Comparison of ENCODE assay signal across 24 cellular contexts in genomic region chr12:122243965-122244364, GRCh38. TPM values are rescaled to one million over a fixed set of nuclear protein-coding genes. Genes with fewer than 3 reads are reported as not detected.
DNase-seq lines count a peak whose midpoint lies in the region; ATAC-seq, FAIRE-seq and TF ChIP-seq lines count a peak whose summit lies in the region.
"Had no signal": no experiment of that assay in that cellular context is flagged by ENCODE, and none has a peak within 500 bp of the region (broad histone marks: within the 10 kb centered on the region; RNA-seq: fewer than 3 reads in every experiment).

No MANE protein-coding gene starts in this region.

- no peaks in the 10 kb centered on the region for H3K27me3 ChIP-seq in pancreas
- no peaks in the 10 kb centered on the region for H3K27me3 ChIP-seq in body of pancreas
- H3K27me3 ChIP-seq: ovary, stomach had no signal

- peaks cover 55% of the 10 kb centered on the region for H3K36me3 Mint-ChIP-seq in activated T-cell treated with anti-CD3 and anti-CD28 coated beads, Interleukin-2, amount 50 U/mL, for 24 hours (ENCODE audit: low read depth)
- peaks cover 60% of the 10 kb centered on the region for H3K36me3 Mint-ChIP-seq in activated T-helper 17 cell treated with anti-CD3 and anti-CD28 coated beads, Interleukin-2, amount 50 U/mL, for 72 hours (ENCODE audit: low read depth)

- TF ChIP-seq CTCF in mucosa of descending colon (IDR thresholded peaks at IDR 0.05) (no peak), pancreas (IDR thresholded peaks at IDR 0.05) (no peak), body of pancreas (IDR thresholded peaks at IDR 0.05) (no peak)

- H3K9me3 ChIP-seq in mucosa of descending colon (no peaks in the 10 kb centered on the region), pancreas (no peaks in the 10 kb centered on the region), body of pancreas (peaks cover 0 to 3% (median 0%) of the 10 kb centered on the region in 3 donors)
- H3K9me3 ChIP-seq: lower lobe of right lung, ovary, stomach had no signal

- FAIRE-seq in GM12892 (lab: Jason Lieb, UNC) (peak; percentile 9), pancreas (lab: Jason Lieb, UNC) (no peak)
- FAIRE-seq: H54, TTC549 had no signal

- H3K4me1 Mint-ChIP-seq in activated T-cell treated with anti-CD3 and anti-CD28 coated beads, Interleukin-2, amount 50 U/mL, for 24 hours (ENCODE audit: low read depth): peaks cover 29% of the 10 kb centered on the region
- H3K4me1 Mint-ChIP-seq in activated T-helper 17 cell treated with anti-CD3 and anti-CD28 coated beads, Interleukin-2, amount 50 U/mL, for 72 hours: peaks cover 20% of the 10 kb centered on the region
- H3K4me1 Mint-ChIP-seq: brain had no signal

- WGBS in pancreas, 2 donors: 81 to 85% methylated on average over 6 of the region's 6 CpGs
- WGBS in body of pancreas, 2 donors: 65 to 73% methylated on average over 6 of the region's 6 CpGs

- intact Hi-C loops in mucosa of descending colon (cut with DNase I, micrococcal nuclease): no loop called here
- intact Hi-C loops in pancreas (cut with DNase I): no loop called here
- intact Hi-C loops in body of pancreas (cut with DNase I): no loop called here

- H3K4me1 ChIP-seq in mucosa of descending colon (ENCODE audit: low read depth) (no peaks in the 10 kb centered on the region), pancreas (no peaks in the 10 kb centered on the region), body of pancreas (no peaks in the 10 kb centered on the region)
- H3K4me1 ChIP-seq: lower lobe of right lung, stomach had no signal

- H3K4me3 Mint-ChIP-seq in activated T-cell treated with anti-CD3 and anti-CD28 coated beads, Interleukin-2, amount 50 U/mL, for 24 hours: peak overlapping the region; percentile 70
- H3K4me3 Mint-ChIP-seq in activated T-helper 17 cell treated with anti-CD3 and anti-CD28 coated beads, Interleukin-2, amount 50 U/mL, for 72 hours: peak overlapping the region; percentile 91
- H3K4me3 Mint-ChIP-seq: brain had no signal

- peak; percentile 42 for ATAC-seq in activated T-helper 17 cell treated with anti-CD3 and anti-CD28 coated beads, Interleukin-2, amount 50 U/mL, for 72 hours (replicated peaks)
- ATAC-seq in mucosa of descending colon: peak; percentile 26
- no peak for ATAC-seq in pancreas
- no peak for ATAC-seq in HG02970 (IDR thresholded peaks at IDR 0.05; ENCODE audit: low FRiP score, unreplicated experiment)
- no peak for ATAC-seq in body of pancreas
- ATAC-seq: lower lobe of right lung, sciatic nerve had no signal

- no peaks in the 10 kb centered on the region for H3K9me3 Mint-ChIP-seq in activated T-cell treated with anti-CD3 and anti-CD28 coated beads, Interleukin-2, amount 50 U/mL, for 24 hours
- no peaks in the 10 kb centered on the region for H3K9me3 Mint-ChIP-seq in activated T-helper 17 cell treated with anti-CD3 and anti-CD28 coated beads, Interleukin-2, amount 50 U/mL, for 72 hours
- H3K9me3 Mint-ChIP-seq: activated naive CD4-positive, alpha-beta T cell treated with anti-CD3 and anti-CD28 coated beads, Interleukin-2, amount 50 U/mL, for 72 hours; brain had no signal

- no peak overlapping the region for H3K27ac ChIP-seq in pancreas
- H3K27ac ChIP-seq in body of pancreas: no peak overlapping the region
- H3K27ac ChIP-seq: ovary, RWPE1 had no signal

- H3K27ac Mint-ChIP-seq in activated T-cell treated with anti-CD3 and anti-CD28 coated beads, Interleukin-2, amount 50 U/mL, for 24 hours: peak overlapping the region; percentile 89
- peak overlapping the region; percentile 86 for H3K27ac Mint-ChIP-seq in activated T-helper 17 cell treated with anti-CD3 and anti-CD28 coated beads, Interleukin-2, amount 50 U/mL, for 72 hours
- H3K27ac Mint-ChIP-seq: brain had no signal

- H3K4me3 ChIP-seq in mucosa of descending colon (no peak overlapping the region), pancreas (no peak overlapping the region), body of pancreas (no peak overlapping the region)
- H3K4me3 ChIP-seq: ovary, stomach had no signal

- TF ChIP-seq POLR2A in GM12892 (IDR thresholded peaks at IDR 0.05; ENCODE audit: low read depth, low read length) (no peak), body of pancreas (IDR thresholded peaks at IDR 0.05) (no peak)

- H3K36me3 ChIP-seq in mucosa of descending colon (ENCODE audit: low read depth): no peaks in the 10 kb centered on the region
- peaks cover 0 to 5% (median 0%) of the 10 kb centered on the region in 3 donors for H3K36me3 ChIP-seq in pancreas
- peaks cover 0 to 12% of the 10 kb centered on the region in 2 donors for H3K36me3 ChIP-seq in body of pancreas (replicated peaks in 1 of 2; ENCODE audit: insufficient read depth in 1 of 2, low read depth in 2 of 2)
- H3K36me3 ChIP-seq: ovary had no signal

- no peaks in the 10 kb centered on the region for H3K27me3 Mint-ChIP-seq in activated T-cell treated with anti-CD3 and anti-CD28 coated beads, Interleukin-2, amount 50 U/mL, for 24 hours
- no peaks in the 10 kb centered on the region for H3K27me3 Mint-ChIP-seq in activated T-helper 17 cell treated with anti-CD3 and anti-CD28 coated beads, Interleukin-2, amount 50 U/mL, for 72 hours
- H3K27me3 Mint-ChIP-seq: brain had no signal

- no peak for DNase-seq in activated T-cell treated with anti-CD3 and anti-CD28 coated beads, Interleukin-2, amount 50 U/mL, for 24 hours
- no peak for DNase-seq in activated T-cell treated with anti-CD3 and anti-CD28 coated beads, Interleukin-2, amount 50 U/mL, for 1 hour
- DNase-seq in GM12892 (ENCODE audit: insufficient read length) (no peak), mucosa of descending colon (no peak), pancreas (no peak), body of pancreas (no peak)
- DNase-seq: C1 segment of cervical spinal cord, DMS153, hypothalamus, islet precursor cell, lower lobe of right lung, NCI-H1417 treated with DMSO at 0.1 percent for 48 hours, NCI-H524 treated with DMSO at 0.1 percent for 48 hours, ovary, stomach had no signal

RNA-seq across cellular contexts. Expression of gene DIABLO, which starts 18.1 kb away (rescaled TPM):
- 49.8 TPM for polyA plus RNA-seq in GM12892 (2012; ENCODE audit: missing spikeins)
- total RNA-seq in activated T-helper 17 cell treated with anti-CD3 and anti-CD28 coated beads, Interleukin-2, amount 50 U/mL, for 72 hours: 10 to 100 TPM; 44.0 to 50.5 TPM
- total RNA-seq in mucosa of descending colon (10 to 100 TPM; 35.6 to 42.9 (median 41.6) TPM), pancreas (10 to 100 TPM; 13.2 to 20.6 (median 18.0) TPM), body of pancreas (10 to 100 TPM; 15.8 to 28.3 TPM)
- polyA plus RNA-seq in pancreas: 10 to 100 TPM; 18.4 to 42.1 TPM

RNA-seq across cellular contexts. Expression of gene VPS33A, which starts 22.3 kb away (rescaled TPM):
- 14.8 TPM for polyA plus RNA-seq in GM12892 (2012; ENCODE audit: missing spikeins)
- total RNA-seq in activated T-helper 17 cell treated with anti-CD3 and anti-CD28 coated beads, Interleukin-2, amount 50 U/mL, for 72 hours: 10 to 100 TPM; 21.3 to 37.1 TPM
- total RNA-seq in mucosa of descending colon: 10 to 100 TPM; 19.5 to 22.8 (median 22.4) TPM
- total RNA-seq in pancreas: 10 to 100 TPM in 1 of 6 donors, 1 to 10 TPM in 5; 4.5 to 12.0 (median 6.6) TPM
- polyA plus RNA-seq in pancreas: 1 to 10 TPM; 4.2 to 7.6 TPM
- 1 to 10 TPM; 7.3 to 9.9 TPM for total RNA-seq in body of pancreas

RNA-seq across cellular contexts. Expression of gene B3GNT4, which starts 40.5 kb away (rescaled TPM):
- 1.5 TPM for polyA plus RNA-seq in GM12892 (2012; ENCODE audit: missing spikeins)
- total RNA-seq in activated T-helper 17 cell treated with anti-CD3 and anti-CD28 coated beads, Interleukin-2, amount 50 U/mL, for 72 hours: 1 to 10 TPM in 1 of 2 donors, under 1 TPM in 1; 0.48 to 5.3 TPM
- total RNA-seq in mucosa of descending colon (under 1 TPM; 0.26 to 0.82 (median 0.66) TPM), pancreas (under 1 TPM in 4 of 6 donors, not detected in 2; 0.06 to 0.28 (median 0.12) TPM), body of pancreas (not detected)
- under 1 TPM; 0.34 to 0.61 TPM for polyA plus RNA-seq in pancreas
- total RNA-seq: sciatic nerve, ureter had no signal

Comparison
In these comparisons a context has a peak if more than half of its experiments do, and no peak if none do; other contexts are left out.
1. ATAC-seq: peak in activated T-helper 17 cell treated with anti-CD3 and anti-CD28 coated beads, Interleukin-2, amount 50 U/mL, for 72 hours (single experiment) and mucosa of descending colon (single experiment); none in pancreas (0 of 4), HG02970 (single experiment) and body of pancreas (single experiment).